11 cellular contexts compared by ENCODE assay signal in the genomic region with DNA sequence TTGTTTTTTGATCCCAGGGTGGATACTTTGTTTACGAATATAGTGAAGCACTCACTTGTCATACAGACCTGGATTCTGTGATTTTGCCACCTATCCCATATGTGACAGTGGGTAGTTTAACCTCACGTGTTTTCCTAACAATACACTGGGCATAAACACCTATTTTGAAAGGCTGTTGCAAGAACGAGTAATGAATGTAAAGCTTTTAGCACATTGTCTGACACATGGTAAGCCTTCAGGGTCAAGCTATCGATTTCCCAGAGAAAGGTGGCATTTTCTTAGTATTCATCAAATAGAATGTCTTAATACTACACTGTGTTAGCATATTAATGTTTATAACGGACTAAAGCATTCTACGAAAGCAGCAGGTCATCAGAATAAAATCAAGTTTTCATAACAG. TPM values are rescaled to one million over a fixed set of nuclear protein-coding genes. Genes with fewer than 3 reads are reported as not detected.
DNase-seq lines count a peak whose midpoint lies in the region; FAIRE-seq and TF ChIP-seq lines count a peak whose summit lies in the region.
"Had no signal": no experiment of that assay in that cellular context is flagged by ENCODE, and none has a peak within 500 bp of the region (broad histone marks: within the 10 kb centered on the region; RNA-seq: fewer than 3 reads in every experiment).

No MANE protein-coding gene starts in this region.

- H3K9ac ChIP-seq in GM23248 (peak overlapping the region; percentile 96), kidney (ENCODE audit: low read length in 2 of 2) (peak overlapping the region in 1 of 2 donors; percentile 4)

- H3F3A ChIP-seq in GM23248 (ENCODE audit: insufficient read depth), result peaks cover 26% of the 10 kb centered on the region

- CTCF ChIA-PET in activated CD4-positive, alpha-beta memory T cell treated with anti-CD3 and anti-CD28 coated beads, Interleukin-2, amount 10 ng/mL, durations not matched to agents 7 days and 5 days (lab: Charles Lee), result interaction anchor here (0.8 to 2.5 kb wide), 3 partner anchors 13 to 25 kb away, joined by 3 to 8 read pairs (median 4); partner anchors contain the start of gene HAS3

- peaks cover 28% of the 10 kb centered on the region for H3K4me1 ChIP-seq in ACC112 (ENCODE audit: control insufficient read depth, insufficient read depth, low read length, unreplicated experiment)
- peaks cover 11% of the 10 kb centered on the region for H3K4me1 ChIP-seq in GM23248 (ENCODE audit: insufficient read depth)
- H3K4me1 ChIP-seq in kidney (ENCODE audit: control insufficient read depth in 1 of 2, insufficient read depth in 1 of 2, low read depth in 1 of 2, low read length in 2 of 2), result peaks cover 13% of the 10 kb centered on the region in 2 donors

- peaks cover 33% of the 10 kb centered on the region for H3K36me3 Mint-ChIP-seq in activated CD4-positive, alpha-beta memory T cell treated with anti-CD3 and anti-CD28 coated beads, Interleukin-2, amount 10 ng/mL, durations not matched to agents 7 days and 5 days (ENCODE audit: low read depth)

- TF ChIP-seq CTCF in kidney (IDR thresholded peaks at IDR 0.05; ENCODE audit: borderline replicate concordance, extremely low read depth, insufficient read depth), result no peak

- H3K27me3 Mint-ChIP-seq in activated CD4-positive, alpha-beta memory T cell treated with anti-CD3 and anti-CD28 coated beads, Interleukin-2, amount 10 ng/mL, durations not matched to agents 7 days and 5 days, result no peaks in the 10 kb centered on the region

- in situ Hi-C loops in GM23248 (cut with MboI), result no loop called here

- DNase-seq in GM23248, result no peak
- no peak for DNase-seq in activated CD4-positive, alpha-beta memory T cell treated with anti-CD3 and anti-CD28 coated beads, Interleukin-2, amount 10 ng/mL, durations not matched to agents 7 days and 5 days
- no peak for DNase-seq in kidney
- DNase-seq in NCI-H1436 (lab: John Stamatoyannopoulos, UW), result no peak
- DNase-seq in medulla oblongata (ENCODE audit: extremely low spot score), result no peak
- DNase-seq in SW 1271 (lab: John Stamatoyannopoulos, UW), result no peak
- DNase-seq in GDM1 (lab: John Stamatoyannopoulos, UW), result no peak
- DNase-seq: DMS79, lower lobe of right lung, tibial artery had no signal

- no peak overlapping the region for H3K27ac ChIP-seq in ACC112 (ENCODE audit: low read depth, low read length)
- peak overlapping the region; percentile 11 for H3K27ac ChIP-seq in GM23248
- H3K27ac ChIP-seq in kidney (ENCODE audit: low read depth in 2 of 2, low read length in 2 of 2), result peak overlapping the region in 1 of 2 donors; percentile 55

- H3K4me3 ChIP-seq in ACC112 (ENCODE audit: low read depth, low read length) (peak overlapping the region; percentile 100), GM23248 (peak overlapping the region; percentile 98), kidney (ENCODE audit: low read length in 2 of 2) (peak overlapping the region; percentile 95 to 97)

- no peaks in the 10 kb centered on the region for H3K27me3 ChIP-seq in ACC112 (ENCODE audit: insufficient read depth, low read length)
- no peaks in the 10 kb centered on the region for H3K27me3 ChIP-seq in GM23248 (replicated peaks; ENCODE audit: insufficient read depth)
- H3K27me3 ChIP-seq: tibial artery had no signal

- H3K9me3 ChIP-seq in GM23248 (ENCODE audit: low read depth) (no peaks in the 10 kb centered on the region), kidney (ENCODE audit: control insufficient read depth in 1 of 2, low read length in 2 of 2) (no peaks in the 10 kb centered on the region)
- H3K9me3 ChIP-seq: lower lobe of right lung, tibial artery had no signal

- H3K27ac Mint-ChIP-seq in activated CD4-positive, alpha-beta memory T cell treated with anti-CD3 and anti-CD28 coated beads, Interleukin-2, amount 10 ng/mL, durations not matched to agents 7 days and 5 days, result no peak overlapping the region

- H3K4me2 ChIP-seq in GM23248 (ENCODE audit: unreplicated experiment), result peak overlapping the region; percentile 94

- WGBS in GM23248 (ENCODE audit: low coverage in 1 of 2, low lambda C conversion rate in 2 of 2, missing lambda C conversion rate in 2 of 2), 2 experiments, result 36 to 42% methylated on average over 6 of the region's 6 CpGs

- FAIRE-seq in kidney (lab: Jason Lieb, UNC), result no peak

- H3K79me2 ChIP-seq in ACC112 (ENCODE audit: control insufficient read depth, insufficient read depth, low read length, unreplicated experiment) (peaks cover 91% of the 10 kb centered on the region), GM23248 (ENCODE audit: insufficient read depth) (peaks cover 96% of the 10 kb centered on the region)

- peaks cover 47% of the 10 kb centered on the region for H3K4me1 Mint-ChIP-seq in activated CD4-positive, alpha-beta memory T cell treated with anti-CD3 and anti-CD28 coated beads, Interleukin-2, amount 10 ng/mL, durations not matched to agents 7 days and 5 days

- H3K9me2 ChIP-seq in GM23248 (ENCODE audit: insufficient read depth), result no peaks in the 10 kb centered on the region

- H3K9me3 Mint-ChIP-seq in activated CD4-positive, alpha-beta memory T cell treated with anti-CD3 and anti-CD28 coated beads, Interleukin-2, amount 10 ng/mL, durations not matched to agents 7 days and 5 days, result no peaks in the 10 kb centered on the region

- no peaks in the 10 kb centered on the region; the same call in 1 of the 2 replicates for H3K36me3 ChIP-seq in ACC112 (ENCODE audit: insufficient read depth, low read length)
- H3K36me3 ChIP-seq in GM23248 (ENCODE audit: low read depth), result no peaks in the 10 kb centered on the region
- H3K36me3 ChIP-seq in kidney (ENCODE audit: control insufficient read depth in 1 of 2, insufficient read depth in 2 of 2, low read length in 2 of 2), result peaks cover 0 to 6% of the 10 kb centered on the region in 2 donors

- peak overlapping the region; percentile 93 for H3K4me3 Mint-ChIP-seq in activated CD4-positive, alpha-beta memory T cell treated with anti-CD3 and anti-CD28 coated beads, Interleukin-2, amount 10 ng/mL, durations not matched to agents 7 days and 5 days

- intact Hi-C loops in kidney (cut with DNase I), result no loop called here

- POLR2A ChIA-PET in activated CD4-positive, alpha-beta memory T cell treated with anti-CD3 and anti-CD28 coated beads, Interleukin-2, amount 10 ng/mL, durations not matched to agents 7 days and 5 days (lab: Charles Lee), result interaction anchor here (0.7 to 1.2 kb wide), 2 partner anchors 11 to 594 kb away, joined by 3 read pairs; no protein-coding TSS in a partner anchor

- no peaks in the 10 kb centered on the region for H4K20me1 ChIP-seq in GM23248 (ENCODE audit: insufficient read depth)

- H2AFZ ChIP-seq in ACC112 (ENCODE audit: low read length, unreplicated experiment) (no peak overlapping the region), GM23248 (no peak overlapping the region)

RNA-seq across cellular contexts. Expression of gene CHTF8, which starts 1.9 kb away (rescaled TPM):
- 58.0 and 69.9 TPM in 2 replicates for total RNA-seq in GM23248 (2014; rRNA removed; shearing (Covaris generic))
- polyA plus RNA-seq in GM23248 (2016; fragmentation: Nextera tagmentation; extraction: Ambion mirVana), result 56.7 and 57.7 TPM in 2 replicates
- 100 to 1,000 TPM; 133 to 138 TPM for total RNA-seq in activated CD4-positive, alpha-beta memory T cell treated with anti-CD3 and anti-CD28 coated beads, Interleukin-2, amount 10 ng/mL, durations not matched to agents 7 days and 5 days
- total RNA-seq in kidney, result 124 TPM
- 163 TPM for polyA plus RNA-seq in kidney (ENCODE audit: insufficient read depth, low read depth, low replicate concordance)

RNA-seq across cellular contexts. Expression of gene UTP4, which starts 2.0 kb away (rescaled TPM):
- 17.8 and 19.1 TPM in 2 replicates for total RNA-seq in GM23248 (2014; rRNA removed; shearing (Covaris generic))
- polyA plus RNA-seq in GM23248 (2016; fragmentation: Nextera tagmentation; extraction: Ambion mirVana) (54.8 and 55.8 TPM in 2 replicates), kidney (ENCODE audit: insufficient read depth, low read depth, low replicate concordance) (57.2 TPM)
- 10 to 100 TPM; 39.7 to 48.7 TPM for total RNA-seq in activated CD4-positive, alpha-beta memory T cell treated with anti-CD3 and anti-CD28 coated beads, Interleukin-2, amount 10 ng/mL, durations not matched to agents 7 days and 5 days
- 41.7 TPM for total RNA-seq in kidney

RNA-seq across cellular contexts. Expression of gene HAS3, which starts 25.0 kb away (rescaled TPM):
- 0.43 TPM in 1 of 2 replicates, not detected in the other for total RNA-seq in GM23248 (2014; rRNA removed; shearing (Covaris generic))
- polyA plus RNA-seq in GM23248 (2016; fragmentation: Nextera tagmentation; extraction: Ambion mirVana), result 0.14 TPM in 1 of 2 replicates, not detected in the other
- under 1 TPM; 0.38 to 0.71 TPM for total RNA-seq in activated CD4-positive, alpha-beta memory T cell treated with anti-CD3 and anti-CD28 coated beads, Interleukin-2, amount 10 ng/mL, durations not matched to agents 7 days and 5 days
- 2.1 TPM for total RNA-seq in kidney
- polyA plus RNA-seq in kidney (ENCODE audit: insufficient read depth, low read depth, low replicate concordance), result 0.34 TPM

RNA-seq across cellular contexts. Expression of gene SNTB2, which starts 56.5 kb away (rescaled TPM):
- 24.5 and 30.4 TPM in 2 replicates for total RNA-seq in GM23248 (2014; rRNA removed; shearing (Covaris generic))
- polyA plus RNA-seq in GM23248 (2016; fragmentation: Nextera tagmentation; extraction: Ambion mirVana), result 6.0 and 13.2 TPM in 2 replicates
- total RNA-seq in activated CD4-positive, alpha-beta memory T cell treated with anti-CD3 and anti-CD28 coated beads, Interleukin-2, amount 10 ng/mL, durations not matched to agents 7 days and 5 days, result 10 to 100 TPM; 23.3 to 25.9 TPM
- 45.1 TPM for total RNA-seq in kidney
- polyA plus RNA-seq in kidney (ENCODE audit: insufficient read depth, low read depth, low replicate concordance), result 4.8 TPM
